Comparison of ENCODE assay signal across 8 cellular contexts in the genomic region with DNA sequence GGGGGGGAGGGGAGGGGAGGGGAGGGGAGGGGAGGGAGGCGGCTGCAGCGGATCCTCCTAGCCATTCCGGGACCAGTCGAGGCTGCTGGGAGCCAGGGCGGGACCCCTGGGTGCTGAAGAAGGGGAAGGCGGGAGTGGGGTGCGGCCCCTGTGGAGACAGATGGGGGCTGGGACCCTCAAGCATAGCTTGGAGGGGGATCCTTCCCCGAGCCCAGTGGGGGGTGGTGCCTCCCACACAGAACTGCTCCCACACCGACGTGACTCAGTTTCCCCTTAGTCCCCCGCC.
DNase-seq lines count a peak whose midpoint lies in the region; ATAC-seq and TF ChIP-seq lines count a peak whose summit lies in the region.

No MANE protein-coding gene starts in this region.

- DNase-seq in AG09309 (ENCODE audit: low read depth) = no peak
- no peak for DNase-seq in SHP77 treated with DMSO at 0.1 percent for 48 hours (lab: John Stamatoyannopoulos, UW)
- DNase-seq in stimulated activated CD4-positive, alpha-beta T cell treated with anti-CD3 and anti-CD28 coated beads, Interleukin-2, amount 100 ng/mL, for 48 hours = no peak

- no peaks in the 10 kb centered on the region for H3K9me3 Mint-ChIP-seq in dendritic cell treated with granulocyte-macrophage colony-stimulating factor and Interleukin-4, amounts not matched to agents 40 ng/mL and 50 ng/mL, for 4 days
- no peaks in the 10 kb centered on the region for H3K9me3 Mint-ChIP-seq in nephron

- peaks cover 82% of the 10 kb centered on the region for H3K4me1 Mint-ChIP-seq in dendritic cell treated with granulocyte-macrophage colony-stimulating factor and Interleukin-4, amounts not matched to agents 40 ng/mL and 50 ng/mL, for 4 days (ENCODE audit: low read depth)
- H3K4me1 Mint-ChIP-seq in nephron = peaks cover 61% of the 10 kb centered on the region

- peaks cover 31% of the 10 kb centered on the region for H3K27me3 Mint-ChIP-seq in dendritic cell treated with granulocyte-macrophage colony-stimulating factor and Interleukin-4, amounts not matched to agents 40 ng/mL and 50 ng/mL, for 4 days
- peaks cover 4% of the 10 kb centered on the region for H3K27me3 Mint-ChIP-seq in nephron (ENCODE audit: low read depth)

- H3K4me3 ChIP-seq in AG09309 (ENCODE audit: control insufficient read depth, low read depth, low read length) = peak overlapping the region; percentile 67
- H3K4me3 ChIP-seq in KMS-11 (IDR thresholded peaks at IDR 0.05; ENCODE audit: insufficient read depth, low read depth, low read length) = no peak overlapping the region

- no peaks in the 10 kb centered on the region for H3K79me2 ChIP-seq in KMS-11 (ENCODE audit: insufficient read depth, low read depth)

- peak overlapping the region; percentile 47 for H2AFZ ChIP-seq in KMS-11 (ENCODE audit: low read depth)

- H3K36me3 ChIP-seq in KMS-11 (ENCODE audit: insufficient read depth) = no peaks in the 10 kb centered on the region

- H3K4me2 ChIP-seq in KMS-11 = peak overlapping the region; percentile 33

- H4K20me1 ChIP-seq in KMS-11 (ENCODE audit: insufficient read depth) = no peaks in the 10 kb centered on the region

- intact Hi-C loops in dendritic cell treated with granulocyte-macrophage colony-stimulating factor and Interleukin-4, amounts not matched to agents 40 ng/mL and 50 ng/mL, for 4 days (cut with micrococcal nuclease) = loop anchor here (1.0 to 10.0 kb wide), 4 partner anchors 20 to 182 kb away; a partner anchor contains a TSS

- no peak overlapping the region for H3K27ac ChIP-seq in KMS-11

- peak overlapping the region; percentile 77 for H3K4me3 Mint-ChIP-seq in dendritic cell treated with granulocyte-macrophage colony-stimulating factor and Interleukin-4, amounts not matched to agents 40 ng/mL and 50 ng/mL, for 4 days
- peak overlapping the region; percentile 91 to 93 (median 93) for H3K4me3 Mint-ChIP-seq in nephron

- no peak overlapping the region; the same call in 1 of the 2 replicates for H3K9ac ChIP-seq in KMS-11

- peaks cover 3% of the 10 kb centered on the region for H3K4me1 ChIP-seq in KMS-11 (ENCODE audit: low read depth, poor library complexity, severe bottlenecking)

- peaks cover 15% of the 10 kb centered on the region for H3K36me3 Mint-ChIP-seq in dendritic cell treated with granulocyte-macrophage colony-stimulating factor and Interleukin-4, amounts not matched to agents 40 ng/mL and 50 ng/mL, for 4 days (ENCODE audit: low read depth)
- H3K36me3 Mint-ChIP-seq in nephron (ENCODE audit: low read depth) = peaks cover 11% of the 10 kb centered on the region

- ATAC-seq in HG02884 (IDR thresholded peaks at IDR 0.05; ENCODE audit: unreplicated experiment) (no peak), GM19397 (IDR thresholded peaks at IDR 0.05; ENCODE audit: unreplicated experiment) (no peak)

- TF ChIP-seq CTCF in AG09309 (IDR thresholded peaks at IDR 0.05; ENCODE audit: control insufficient read depth, insufficient read depth, low read depth, low read length, missing control alignments) (no peak), KMS-11 (conservative IDR thresholded peaks at IDR 0.05; ENCODE audit: low read depth, low read length) (no peak), nephron (IDR thresholded peaks at IDR 0.05; ENCODE audit: unreplicated experiment in 3 of 3) (no peak)

- H3K27me3 ChIP-seq in KMS-11 (ENCODE audit: insufficient read depth, low read depth) = no peaks in the 10 kb centered on the region

- H3K27ac Mint-ChIP-seq in dendritic cell treated with granulocyte-macrophage colony-stimulating factor and Interleukin-4, amounts not matched to agents 40 ng/mL and 50 ng/mL, for 4 days = peak overlapping the region; percentile 73
- peak overlapping the region in 1 of 3 experiments; percentile 97 for H3K27ac Mint-ChIP-seq in nephron
